8 cellular contexts compared by ENCODE assay signal in the genomic region with DNA sequence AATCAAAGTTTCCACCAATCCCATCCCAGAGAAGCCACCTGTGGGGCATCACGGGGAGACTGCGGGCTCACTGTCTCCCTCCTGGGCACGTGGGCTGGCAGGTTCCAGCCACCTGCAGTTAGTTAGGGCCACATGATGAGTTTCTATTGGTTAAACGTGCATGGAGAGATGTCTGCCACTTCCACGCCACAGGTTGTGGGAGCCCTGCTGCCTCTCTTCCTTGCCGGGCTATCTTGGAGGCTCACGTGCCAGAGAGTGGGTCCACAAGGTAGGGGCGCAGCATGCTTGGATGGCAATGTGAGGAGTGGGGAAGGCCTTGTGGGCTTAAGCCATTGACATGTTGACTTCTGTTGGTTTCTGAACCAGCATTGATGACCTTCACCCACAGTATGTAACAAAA. TPM values are rescaled to one million over a fixed set of nuclear protein-coding genes. Genes with fewer than 3 reads are reported as not detected.
"Had no signal": no experiment of that assay in that cellular context is flagged by ENCODE, and none has a peak within 500 bp of the region (broad histone marks: within the 10 kb centered on the region; RNA-seq: fewer than 3 reads in every experiment).

No MANE protein-coding gene starts in this region.

- ATAC-seq: GM23338 had no signal

- H3K36me3 Mint-ChIP-seq: IgD-negative memory B cell had no signal

- H3K4me2 ChIP-seq: GM23338 had no signal

- H3K4me3 Mint-ChIP-seq: GM23338, H9, IgD-negative memory B cell had no signal

- DNase-seq: H9, HCEC 1CT had no signal

- H2AFZ ChIP-seq: GM23338 had no signal

- H3K27ac Mint-ChIP-seq: GM23338, H9, IgD-negative memory B cell had no signal

- H3K4me3 ChIP-seq: GM23338 had no signal

- FAIRE-seq: H1, H54, HTR-8/SVneo had no signal

RNA-seq across cellular contexts. Expression of a gene that starts 3.5 kb away (rescaled TPM):
- total RNA-seq: GM23338, H1, H9, HT-29 had no signal
- polyA plus RNA-seq: GM23338, H1, IgD-negative memory B cell had no signal

RNA-seq across cellular contexts. Expression of a gene that starts 8.0 kb away (rescaled TPM):
- total RNA-seq: GM23338, H1, H9, HT-29 had no signal
- polyA plus RNA-seq: GM23338, H1, IgD-negative memory B cell had no signal

RNA-seq across cellular contexts. Expression of a gene that starts 11.6 kb away (rescaled TPM):
- total RNA-seq: GM23338, H1, H9, HT-29 had no signal
- polyA plus RNA-seq: GM23338, IgD-negative memory B cell had no signal

RNA-seq across cellular contexts. Expression of a gene that starts 23.0 kb away (rescaled TPM):
- total RNA-seq: GM23338, H1, H9, HT-29 had no signal
- polyA plus RNA-seq: GM23338, H1, IgD-negative memory B cell had no signal

RNA-seq across cellular contexts. Expression of a gene that starts 23.5 kb away (rescaled TPM):
- total RNA-seq: GM23338, H1, H9, HT-29 had no signal
- polyA plus RNA-seq: GM23338, IgD-negative memory B cell had no signal
